Comparison of ENCODE assay signal across 8 cellular contexts in the genomic region with DNA sequence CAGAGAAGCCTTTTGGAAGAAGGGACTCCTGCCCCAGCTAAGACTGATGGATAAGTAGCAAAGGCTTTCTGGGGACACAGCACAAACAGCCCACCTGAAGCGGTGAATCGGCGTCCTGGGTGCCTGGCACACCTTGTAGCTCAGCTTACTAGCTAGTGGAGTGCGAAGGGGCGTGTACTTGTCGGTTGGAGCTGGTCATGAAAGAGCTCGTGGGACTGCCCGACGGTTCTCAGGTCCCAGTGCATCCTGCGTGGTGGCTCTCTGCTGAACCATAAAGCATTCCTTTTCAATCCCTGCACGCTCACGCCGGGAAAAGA. TPM values are rescaled to one million over a fixed set of nuclear protein-coding genes. Genes with fewer than 3 reads are reported as not detected.
DNase-seq lines count a peak whose midpoint lies in the region; ATAC-seq and TF ChIP-seq lines count a peak whose summit lies in the region.

No MANE protein-coding gene starts in this region.

- DNase-seq in CD8-positive, alpha-beta T cell = no peak
- no peak for DNase-seq in activated CD4-positive, alpha-beta memory T cell treated with anti-CD3 and anti-CD28 coated beads, Interleukin-2, amount 10 ng/mL, durations not matched to agents 7 days and 5 days
- no peak for DNase-seq in 8988T
- DNase-seq in G401 (ENCODE audit: low spot score) = no peak

- TF ChIP-seq CTCF in CD8-positive, alpha-beta T cell (IDR thresholded peaks at IDR 0.05) = no peak

- peak overlapping the region; percentile 97 for H3K27ac Mint-ChIP-seq in CD8-positive, alpha-beta T cell
- peak overlapping the region; percentile 84 for H3K27ac Mint-ChIP-seq in activated CD4-positive, alpha-beta memory T cell treated with anti-CD3 and anti-CD28 coated beads, Interleukin-2, amount 10 ng/mL, durations not matched to agents 7 days and 5 days
- H3K27ac Mint-ChIP-seq in stimulated activated naive CD8-positive, alpha-beta T cell treated with anti-CD3 and anti-CD28 coated beads, Interleukin-15, Interleukin-2, amounts not matched to agents 100 ng/mL and 50 ng/mL, for 24 hours = peak overlapping the region; percentile 92

- CTCF ChIA-PET in CD8-positive, alpha-beta T cell (lab: Charles Lee) = interaction anchor here (1.1 to 6.2 kb wide), 3 partner anchors 12 to 395 kb away, joined by 3 to 46 read pairs (median 5); no protein-coding TSS in a partner anchor
- CTCF ChIA-PET in activated CD4-positive, alpha-beta memory T cell treated with anti-CD3 and anti-CD28 coated beads, Interleukin-2, amount 10 ng/mL, durations not matched to agents 7 days and 5 days (lab: Charles Lee) = interaction anchor here (1.2 to 5.9 kb wide), 3 partner anchors 10 to 109 kb away, joined by 5 to 59 read pairs (median 5); no protein-coding TSS in a partner anchor

- H3K27ac ChIP-seq in CD8-positive, alpha-beta T cell (ENCODE audit: low read depth, low read length) = peak overlapping the region; percentile 77

- H3K36me3 Mint-ChIP-seq in CD8-positive, alpha-beta T cell = peaks cover 6% of the 10 kb centered on the region
- peaks cover 3% of the 10 kb centered on the region for H3K36me3 Mint-ChIP-seq in activated CD4-positive, alpha-beta memory T cell treated with anti-CD3 and anti-CD28 coated beads, Interleukin-2, amount 10 ng/mL, durations not matched to agents 7 days and 5 days (ENCODE audit: low read depth)
- peaks cover 4% of the 10 kb centered on the region for H3K36me3 Mint-ChIP-seq in stimulated activated naive CD8-positive, alpha-beta T cell treated with anti-CD3 and anti-CD28 coated beads, Interleukin-15, Interleukin-2, amounts not matched to agents 100 ng/mL and 50 ng/mL, for 24 hours (ENCODE audit: low read depth)

- peak overlapping the region; percentile 65 for H3K4me3 ChIP-seq in CD8-positive, alpha-beta T cell (ENCODE audit: low read depth, low read length)
- H3K4me3 ChIP-seq in iPS-15b (ENCODE audit: low read depth, low read length) = peak overlapping the region; percentile 89

- peaks cover 23% of the 10 kb centered on the region for H3K4me1 ChIP-seq in CD8-positive, alpha-beta T cell (ENCODE audit: insufficient read depth, low read length)
- H3K4me1 ChIP-seq in iPS-15b (ENCODE audit: control insufficient read depth, insufficient read depth, low read length) = peaks cover 3% of the 10 kb centered on the region

- no peak overlapping the region for H3K4me3 Mint-ChIP-seq in CD8-positive, alpha-beta T cell
- no peak overlapping the region for H3K4me3 Mint-ChIP-seq in activated CD4-positive, alpha-beta memory T cell treated with anti-CD3 and anti-CD28 coated beads, Interleukin-2, amount 10 ng/mL, durations not matched to agents 7 days and 5 days
- H3K4me3 Mint-ChIP-seq in stimulated activated naive CD8-positive, alpha-beta T cell treated with anti-CD3 and anti-CD28 coated beads, Interleukin-15, Interleukin-2, amounts not matched to agents 100 ng/mL and 50 ng/mL, for 24 hours = no peak overlapping the region

- H3K36me3 ChIP-seq in CD8-positive, alpha-beta T cell (ENCODE audit: insufficient read depth, low read length) = no peaks in the 10 kb centered on the region
- H3K36me3 ChIP-seq in iPS-15b (ENCODE audit: control insufficient read depth, insufficient read depth, low read length) = no peaks in the 10 kb centered on the region

- no peaks in the 10 kb centered on the region for H3K9me3 Mint-ChIP-seq in CD8-positive, alpha-beta T cell
- no peaks in the 10 kb centered on the region for H3K9me3 Mint-ChIP-seq in activated CD4-positive, alpha-beta memory T cell treated with anti-CD3 and anti-CD28 coated beads, Interleukin-2, amount 10 ng/mL, durations not matched to agents 7 days and 5 days
- H3K9me3 Mint-ChIP-seq in stimulated activated naive CD8-positive, alpha-beta T cell treated with anti-CD3 and anti-CD28 coated beads, Interleukin-15, Interleukin-2, amounts not matched to agents 100 ng/mL and 50 ng/mL, for 24 hours = no peaks in the 10 kb centered on the region

- POLR2A ChIA-PET in CD8-positive, alpha-beta T cell (lab: Charles Lee) = interaction anchor here (0.6 to 1.1 kb wide), 4 partner anchors 13 to 421 kb away, joined by 3 to 4 read pairs (median 3); no protein-coding TSS in a partner anchor
- POLR2A ChIA-PET in activated CD4-positive, alpha-beta memory T cell treated with anti-CD3 and anti-CD28 coated beads, Interleukin-2, amount 10 ng/mL, durations not matched to agents 7 days and 5 days (lab: Charles Lee) = interaction anchor here (1.0 to 1.3 kb wide), 4 partner anchors 12 to 292 kb away, joined by 3 to 5 read pairs (median 4); no protein-coding TSS in a partner anchor

- H3K9me3 ChIP-seq in CD8-positive, alpha-beta T cell (ENCODE audit: low read length) = no peaks in the 10 kb centered on the region
- no peaks in the 10 kb centered on the region for H3K9me3 ChIP-seq in iPS-15b (ENCODE audit: control insufficient read depth, insufficient read depth, low read length)

- in situ Hi-C loops in G401 (cut with HindIII; ENCODE audit: low sequenced_read_pairs) = no loop called here

- ATAC-seq in CD8-positive, alpha-beta T cell = peak; percentile 34
- ATAC-seq in GM19351 (IDR thresholded peaks at IDR 0.05; ENCODE audit: unreplicated experiment) (peak; percentile 25), HG03378 (IDR thresholded peaks at IDR 0.05; ENCODE audit: unreplicated experiment) (peak; percentile 27)

- H3K9ac ChIP-seq in iPS-15b (ENCODE audit: low read depth, low read length) = no peak overlapping the region

- no peaks in the 10 kb centered on the region for H3K27me3 ChIP-seq in CD8-positive, alpha-beta T cell (ENCODE audit: insufficient read depth, low read length)
- peaks cover 6% of the 10 kb centered on the region for H3K27me3 ChIP-seq in iPS-15b (ENCODE audit: control insufficient read depth, insufficient read depth, low read length)

- H3K27me3 Mint-ChIP-seq in CD8-positive, alpha-beta T cell (ENCODE audit: low read depth) = no peaks in the 10 kb centered on the region
- H3K27me3 Mint-ChIP-seq in activated CD4-positive, alpha-beta memory T cell treated with anti-CD3 and anti-CD28 coated beads, Interleukin-2, amount 10 ng/mL, durations not matched to agents 7 days and 5 days = peaks cover 2% of the 10 kb centered on the region
- H3K27me3 Mint-ChIP-seq in stimulated activated naive CD8-positive, alpha-beta T cell treated with anti-CD3 and anti-CD28 coated beads, Interleukin-15, Interleukin-2, amounts not matched to agents 100 ng/mL and 50 ng/mL, for 24 hours = no peaks in the 10 kb centered on the region

- intact Hi-C loops in CD8-positive, alpha-beta T cell (cut with DNase I, micrococcal nuclease) = loop anchor here (1.0 to 10.0 kb wide), 9 partner anchors 390 to 1820 kb away; a partner anchor contains a TSS

- H3K4me1 Mint-ChIP-seq in CD8-positive, alpha-beta T cell (ENCODE audit: low read depth) = peaks cover 21% of the 10 kb centered on the region
- H3K4me1 Mint-ChIP-seq in activated CD4-positive, alpha-beta memory T cell treated with anti-CD3 and anti-CD28 coated beads, Interleukin-2, amount 10 ng/mL, durations not matched to agents 7 days and 5 days = peaks cover 22% of the 10 kb centered on the region
- H3K4me1 Mint-ChIP-seq in stimulated activated naive CD8-positive, alpha-beta T cell treated with anti-CD3 and anti-CD28 coated beads, Interleukin-15, Interleukin-2, amounts not matched to agents 100 ng/mL and 50 ng/mL, for 24 hours (ENCODE audit: low read depth) = peaks cover 37% of the 10 kb centered on the region

RNA-seq across cellular contexts. Expression of a gene that starts 0.7 kb away (rescaled TPM):
- 10 to 100 TPM; 14.3 to 15.1 TPM for total RNA-seq in CD8-positive, alpha-beta T cell
- 10 to 100 TPM; 18.2 to 19.9 TPM for total RNA-seq in activated CD4-positive, alpha-beta memory T cell treated with anti-CD3 and anti-CD28 coated beads, Interleukin-2, amount 10 ng/mL, durations not matched to agents 7 days and 5 days
- 10.1 and 12.3 TPM in 2 replicates for total RNA-seq in G401 (2014; rRNA removed; shearing (Covaris generic))

RNA-seq across cellular contexts. Expression of a gene that starts 45.7 kb away (rescaled TPM):
- total RNA-seq in CD8-positive, alpha-beta T cell = not detected
- 1 to 10 TPM; 1.4 to 1.5 TPM for total RNA-seq in activated CD4-positive, alpha-beta memory T cell treated with anti-CD3 and anti-CD28 coated beads, Interleukin-2, amount 10 ng/mL, durations not matched to agents 7 days and 5 days
- 94.6 and 105 TPM in 2 replicates for total RNA-seq in G401 (2014; rRNA removed; shearing (Covaris generic))

Comparison
In these comparisons a context has a peak if more than half of its experiments do, and no peak if none do; other contexts are left out.
1. RNA of a gene that starts 45.7 kb away (total RNA-seq): 94.6 to 105 TPM in G401; 1.4 to 1.5 TPM in activated CD4-positive, alpha-beta memory T cell treated with anti-CD3 and anti-CD28 coated beads, Interleukin-2, amount 10 ng/mL, durations not matched to agents 7 days and 5 days and not detected in CD8-positive, alpha-beta T cell; every median in the first group is over 10 times any median in the second.
2. Peak in every context shown above with its lines, with median percentiles within 50 percentile points of each other: ATAC-seq and H3K27ac Mint-ChIP-seq.